ENCODE assay signal across 18 cellular contexts in genomic region chr17:17794382-17794781, GRCh38. TPM values are rescaled to one million over a fixed set of nuclear protein-coding genes. Genes with fewer than 3 reads are reported as not detected.
DNase-seq lines count a peak whose midpoint lies in the region; ATAC-seq, FAIRE-seq and TF ChIP-seq lines count a peak whose summit lies in the region.
"Had no signal": no experiment of that assay in that cellular context is flagged by ENCODE, and none has a peak within 500 bp of the region (broad histone marks: within the 10 kb centered on the region; RNA-seq: fewer than 3 reads in every experiment).

No MANE protein-coding gene starts in this region.

- no peaks in the 10 kb centered on the region for H3K36me3 ChIP-seq in H1 (ENCODE audit: control insufficient read depth in 2 of 4, insufficient read depth in 4 of 4, low read length in 3 of 4)

- no peaks in the 10 kb centered on the region for H3K79me1 ChIP-seq in H1 (ENCODE audit: low read depth, low read length)

- FAIRE-seq in H1 (lab: Jason Lieb, UNC) = no peak

- no peak overlapping the region for H2BK120ac ChIP-seq in H1 (replicated peaks; ENCODE audit: low read depth, low read length)

- H3K4me2 ChIP-seq in H1 (ENCODE audit: insufficient read depth in 1 of 2, low read depth in 2 of 2, low read length in 2 of 2) = no peak overlapping the region

- no peaks in the 10 kb centered on the region for H3K27me3 Mint-ChIP-seq in activated CD4-positive, alpha-beta T cell treated with anti-CD3 and anti-CD28 coated beads, Interleukin-2, amount 10 ng/mL, durations not matched to agents 7 days and 5 days
- no peaks in the 10 kb centered on the region for H3K27me3 Mint-ChIP-seq in T-helper 17 cell
- H3K27me3 Mint-ChIP-seq in activated T-helper 17 cell treated with anti-CD3 and anti-CD28 coated beads, Interleukin-2, amount 50 U/mL, for 72 hours = no peaks in the 10 kb centered on the region

- no peak overlapping the region for H3K23ac ChIP-seq in H1 (ENCODE audit: insufficient read length)

- no peak overlapping the region for H3K4me3 ChIP-seq in H1 (ENCODE audit: extremely low read depth in 1 of 4, insufficient read depth in 2 of 4, low read depth in 3 of 4, low read length in 4 of 4)

- H2BK12ac ChIP-seq in H1 (ENCODE audit: low read depth, low read length) = 0 out of 2 replicates have a peak overlapping the region, but pooled peaks have one; percentile 27

- H3K27ac Mint-ChIP-seq in activated CD4-positive, alpha-beta T cell treated with anti-CD3 and anti-CD28 coated beads, Interleukin-2, amount 10 ng/mL, durations not matched to agents 7 days and 5 days = peak overlapping the region; percentile 46
- H3K27ac Mint-ChIP-seq in T-helper 17 cell = peak overlapping the region; percentile 82
- H3K27ac Mint-ChIP-seq in stimulated activated effector memory CD8-positive, alpha-beta T cell treated with anti-CD3 and anti-CD28 coated beads, Interleukin-12 subunit alpha, Interleukin-12 subunit beta, amount 100 ng/mL, for 72 hours = no peak overlapping the region
- no peak overlapping the region for H3K27ac Mint-ChIP-seq in activated T-helper 17 cell treated with anti-CD3 and anti-CD28 coated beads, Interleukin-2, amount 50 U/mL, for 72 hours
- H3K27ac Mint-ChIP-seq: CD14-positive monocyte had no signal

- no peak for TF ChIP-seq RAD21 in H1 (IDR thresholded peaks at IDR 0.05 in 1 of 2, conservative IDR thresholded peaks at IDR 0.05 in 1 of 2; ENCODE audit: low read depth in 2 of 2, low read length in 2 of 2)

- no peaks in the 10 kb centered on the region for H3K79me2 ChIP-seq in H1 (ENCODE audit: control insufficient read depth in 1 of 2, insufficient read depth in 2 of 2, low read length in 2 of 2)

- 0 out of 2 replicates have a peak overlapping the region, but pooled peaks have one; percentile 39 for H2AK5ac ChIP-seq in H1 (ENCODE audit: low read depth, low read length)

- H3K4me1 ChIP-seq in H1 (replicated peaks in 1 of 4; ENCODE audit: control insufficient read depth in 3 of 4, insufficient read depth in 4 of 4, low read length in 3 of 4) = peaks cover 5 to 31% (median 22%) of the 10 kb centered on the region in 4 experiments

- peaks cover 0 to 28% (median 20%) of the 10 kb centered on the region in 4 experiments; a peak in 6 of 7 replicates for H3K27me3 ChIP-seq in H1 (replicated peaks in 1 of 4; ENCODE audit: control insufficient read depth in 3 of 4, extremely low read depth in 1 of 4, insufficient read depth in 3 of 4, low read length in 3 of 4)

- POLR2A ChIA-PET in activated CD4-positive, alpha-beta T cell treated with anti-CD3 and anti-CD28 coated beads, Interleukin-2, amount 10 ng/mL, durations not matched to agents 7 days and 5 days (lab: Charles Lee) = no interaction called here
- POLR2A ChIA-PET in H1 (lab: Charles Lee; ENCODE audit: partially characterized antibody) = interaction anchor here (0.8 to 3.6 kb wide), 7 partner anchors 9 to 43 kb away, joined by 3 to 20 read pairs (median 4); no protein-coding TSS in a partner anchor

- peaks cover 0 to 6% of the 10 kb centered on the region in 2 experiments for H4K20me1 ChIP-seq in H1 (replicated peaks in 1 of 2; ENCODE audit: control insufficient read depth in 1 of 2, insufficient read depth in 2 of 2, low read length in 2 of 2)

- TF ChIP-seq POLR2A in H1 (IDR thresholded peaks at IDR 0.05; ENCODE audit: control extremely low read depth in 1 of 2, low read depth in 2 of 2, low read length in 2 of 2) = no peak

- H3K4me3 Mint-ChIP-seq in activated CD4-positive, alpha-beta T cell treated with anti-CD3 and anti-CD28 coated beads, Interleukin-2, amount 10 ng/mL, durations not matched to agents 7 days and 5 days = no peak overlapping the region
- H3K4me3 Mint-ChIP-seq in T-helper 17 cell = no peak overlapping the region
- peak overlapping the region; percentile 59 for H3K4me3 Mint-ChIP-seq in stimulated activated effector memory CD8-positive, alpha-beta T cell treated with anti-CD3 and anti-CD28 coated beads, Interleukin-12 subunit alpha, Interleukin-12 subunit beta, amount 100 ng/mL, for 72 hours
- no peak overlapping the region for H3K4me3 Mint-ChIP-seq in activated T-helper 17 cell treated with anti-CD3 and anti-CD28 coated beads, Interleukin-2, amount 50 U/mL, for 72 hours
- H3K4me3 Mint-ChIP-seq: CD14-positive monocyte had no signal

- H3K36me3 Mint-ChIP-seq in activated CD4-positive, alpha-beta T cell treated with anti-CD3 and anti-CD28 coated beads, Interleukin-2, amount 10 ng/mL, durations not matched to agents 7 days and 5 days (ENCODE audit: low read depth) = peaks cover 9% of the 10 kb centered on the region
- H3K36me3 Mint-ChIP-seq in T-helper 17 cell (ENCODE audit: low read depth) = no peaks in the 10 kb centered on the region
- H3K36me3 Mint-ChIP-seq in stimulated activated effector memory CD8-positive, alpha-beta T cell treated with anti-CD3 and anti-CD28 coated beads, Interleukin-12 subunit alpha, Interleukin-12 subunit beta, amount 100 ng/mL, for 72 hours = peaks cover 25% of the 10 kb centered on the region
- peaks cover 5% of the 10 kb centered on the region for H3K36me3 Mint-ChIP-seq in activated T-helper 17 cell treated with anti-CD3 and anti-CD28 coated beads, Interleukin-2, amount 50 U/mL, for 72 hours (ENCODE audit: low read depth)

- no peak overlapping the region for H3K27ac ChIP-seq in H1 (ENCODE audit: low read depth, low read length)

- peaks cover 26% of the 10 kb centered on the region for H3K4me1 Mint-ChIP-seq in activated CD4-positive, alpha-beta T cell treated with anti-CD3 and anti-CD28 coated beads, Interleukin-2, amount 10 ng/mL, durations not matched to agents 7 days and 5 days
- peaks cover 23% of the 10 kb centered on the region for H3K4me1 Mint-ChIP-seq in T-helper 17 cell
- H3K4me1 Mint-ChIP-seq in stimulated activated effector memory CD8-positive, alpha-beta T cell treated with anti-CD3 and anti-CD28 coated beads, Interleukin-12 subunit alpha, Interleukin-12 subunit beta, amount 100 ng/mL, for 72 hours = peaks cover 29% of the 10 kb centered on the region
- H3K4me1 Mint-ChIP-seq in activated T-helper 17 cell treated with anti-CD3 and anti-CD28 coated beads, Interleukin-2, amount 50 U/mL, for 72 hours = peaks cover 17% of the 10 kb centered on the region

- 0 out of 2 replicates have a peak overlapping the region, but pooled peaks have one; percentile 88 for H2BK15ac ChIP-seq in H1 (ENCODE audit: low read length)

- H3K9me3 Mint-ChIP-seq in activated CD4-positive, alpha-beta T cell treated with anti-CD3 and anti-CD28 coated beads, Interleukin-2, amount 10 ng/mL, durations not matched to agents 7 days and 5 days = no peaks in the 10 kb centered on the region
- no peaks in the 10 kb centered on the region for H3K9me3 Mint-ChIP-seq in stimulated activated effector memory CD8-positive, alpha-beta T cell treated with anti-CD3 and anti-CD28 coated beads, Interleukin-12 subunit alpha, Interleukin-12 subunit beta, amount 100 ng/mL, for 72 hours
- no peaks in the 10 kb centered on the region for H3K9me3 Mint-ChIP-seq in activated T-helper 17 cell treated with anti-CD3 and anti-CD28 coated beads, Interleukin-2, amount 50 U/mL, for 72 hours
- H3K9me3 Mint-ChIP-seq: CD14-positive monocyte had no signal

- no peak overlapping the region for H2BK20ac ChIP-seq in H1 (ENCODE audit: low read length)

- H3K18ac ChIP-seq in H1 (ENCODE audit: extremely low read depth, low read length) = no peak overlapping the region

- H3K9ac ChIP-seq in H1 (replicated peaks in 1 of 4; ENCODE audit: extremely low read depth in 1 of 4, low read depth in 3 of 4, low read length in 3 of 4) = no peak overlapping the region

- H3K56ac ChIP-seq in H1 (replicated peaks; ENCODE audit: insufficient read length, low read depth, low read length) = no peak overlapping the region

- no peak overlapping the region for H3K14ac ChIP-seq in H1 (ENCODE audit: insufficient read length)

- no peak for TF ChIP-seq EP300 in H1 (IDR thresholded peaks at IDR 0.05; ENCODE audit: borderline replicate concordance in 1 of 2, low read depth in 2 of 2, low read length in 2 of 2)

- no peak overlapping the region; the same call in 1 of the 2 replicates for H4K8ac ChIP-seq in H1 (ENCODE audit: extremely low read depth, insufficient read depth, low read length)

- H4K5ac ChIP-seq in H1 (ENCODE audit: insufficient read length, low read depth, low read length) = no peak overlapping the region

- CTCF ChIA-PET in activated CD4-positive, alpha-beta T cell treated with anti-CD3 and anti-CD28 coated beads, Interleukin-2, amount 10 ng/mL, durations not matched to agents 7 days and 5 days (lab: Charles Lee) = interaction anchor here (0.7 kb wide), 1 partner anchor 15 kb away, joined by 3 read pairs; no protein-coding TSS in a partner anchor
- CTCF ChIA-PET in H1 (lab: Charles Lee; ENCODE audit: partially characterized antibody) = interaction anchor here (0.8 to 3.4 kb wide), 5 partner anchors 10 to 51 kb away, joined by 3 to 13 read pairs (median 3); no protein-coding TSS in a partner anchor

- ATAC-seq in T-helper 17 cell = no peak
- no peak for ATAC-seq in stimulated activated effector memory CD8-positive, alpha-beta T cell treated with anti-CD3 and anti-CD28 coated beads, Interleukin-12 subunit alpha, Interleukin-12 subunit beta, amount 100 ng/mL, for 72 hours
- ATAC-seq in activated T-helper 17 cell treated with anti-CD3 and anti-CD28 coated beads, Interleukin-2, amount 50 U/mL, for 72 hours (replicated peaks) = no peak

- no peak overlapping the region for H3K4ac ChIP-seq in H1 (replicated peaks; ENCODE audit: insufficient read length, low read depth, low read length)

- no peak overlapping the region for H2BK5ac ChIP-seq in H1 (ENCODE audit: low read depth, low read length)

- WGBS in H1 (ENCODE audit: extremely low coverage in 1 of 2, insufficient coverage in 1 of 2, insufficient read length in 1 of 2, insufficient replicate concordance in 2 of 2, low coverage in 1 of 2, low lambda C conversion rate in 2 of 2, missing lambda C conversion rate in 1 of 2), 2 experiments = 89% methylated on average over 31 of the region's 31 CpGs; no CpG with 5 or more reads in 1 of the 2 experiments

- DNase-seq in activated CD4-positive, alpha-beta T cell treated with anti-CD3 and anti-CD28 coated beads, Interleukin-2, amount 10 ng/mL, durations not matched to agents 7 days and 5 days = no peak
- DNase-seq in activated CD4-positive, alpha-beta T cell treated with anti-CD3 and anti-CD28 coated beads, Interleukin-2, amount 50 U/mL, for 48 hours = no peak
- DNase-seq in T-helper 17 cell (no peak), H1 (ENCODE audit: low read depth in 1 of 2, low spot score in 2 of 2) (no peak), NCI-H128 (lab: John Stamatoyannopoulos, UW; ENCODE audit: unreplicated experiment) (no peak)
- DNase-seq in stimulated activated effector memory CD8-positive, alpha-beta T cell treated with anti-CD3 and anti-CD28 coated beads, Interleukin-12 subunit alpha, Interleukin-12 subunit beta, amount 100 ng/mL, for 72 hours (ENCODE audit: low spot score in 2 of 2) = no peak
- no peak for DNase-seq in central memory CD4-positive, alpha-beta T cell
- DNase-seq: 8988T, DMS79 treated with DMSO at 0.1 percent for 48 hours, KBM-7, MV-4-11, NCI-H1417 treated with DMSO at 0.1 percent for 48 hours, NCI-H187 treated with DMSO at 0.1 percent for 48 hours, NCI-H226, NCI-H524, NCI-H82 had no signal

- no peak overlapping the region for H2AFZ ChIP-seq in H1 (ENCODE audit: low read length)

- H3K9me3 ChIP-seq in T-helper 17 cell (ENCODE audit: control insufficient read depth, low read length, poor library complexity, severe bottlenecking) (no peaks in the 10 kb centered on the region), H1 (ENCODE audit: insufficient read depth in 2 of 2, low read depth in 1 of 2, low read length in 1 of 2) (no peaks in the 10 kb centered on the region)

- H3K23me2 ChIP-seq in H1 (ENCODE audit: low read depth, low read length) = peaks cover 3% of the 10 kb centered on the region; the same call in 1 of the 2 replicates

- no peak for TF ChIP-seq CTCF in H1 (IDR thresholded peaks at IDR 0.05; ENCODE audit: control extremely low read depth in 1 of 3, insufficient read depth in 1 of 3, low read depth in 1 of 3, low read length in 3 of 3)

- H4K91ac ChIP-seq in H1 (replicated peaks; ENCODE audit: insufficient read length, low read length) = no peak overlapping the region

RNA-seq across cellular contexts. Expression of gene SREBF1, which starts 42.4 kb away (rescaled TPM):
- 100 to 1,000 TPM; 175 to 176 TPM for total RNA-seq in activated CD4-positive, alpha-beta T cell treated with anti-CD3 and anti-CD28 coated beads, Interleukin-2, amount 10 ng/mL, durations not matched to agents 7 days and 5 days
- total RNA-seq in T-helper 17 cell = 100 to 1,000 TPM; 198 to 241 TPM
- 69.9 and 70.8 TPM in 2 replicates for total RNA-seq in H1 (2021; fragmentation: NEBNext Ultra II Directional; extraction: Animal tissue kit (Norgen Biotek cat#: 25700))
- polyA plus RNA-seq in H1 (2011; rRNA removed) = 28.6 and 64.6 TPM in 2 replicates
- polyA plus RNA-seq in H1 (2011; cell fraction: cytosol; rRNA removed) = 34.1 TPM
- 270 TPM for polyA plus RNA-seq in H1 (2011; cell fraction: nucleus; rRNA removed)
- polyA plus RNA-seq in H1 (2012, experiment 1 of 2) = 45.2 to 64.7 TPM (median 53.7 TPM) in 4 replicates
- polyA plus RNA-seq in H1 (2012, experiment 2 of 2) = 36.4 TPM
- 88.4 TPM for polyA plus RNA-seq in H1 (2013, experiment 1 of 2)
- polyA plus RNA-seq in H1 (2013, experiment 2 of 2) = 76.5 TPM
- polyA minus RNA-seq in H1 (2011; rRNA and poly(A)+ RNA removed) = 21.0 and 35.5 TPM in 2 replicates
- polyA minus RNA-seq in H1 (2011; cell fraction: cytosol; rRNA and poly(A)+ RNA removed) = 60.1 TPM
- polyA minus RNA-seq in H1 (2011; cell fraction: nucleus; rRNA and poly(A)+ RNA removed) = 90.1 TPM
- 10 to 100 TPM; 65.5 to 74.1 TPM for total RNA-seq in activated T-helper 17 cell treated with anti-CD3 and anti-CD28 coated beads, Interleukin-2, amount 50 U/mL, for 72 hours

Comparison
In these comparisons a context has a peak if more than half of its experiments do, and no peak if none do; other contexts are left out.
1. H3K27ac Mint-ChIP-seq: peak in activated CD4-positive, alpha-beta T cell treated with anti-CD3 and anti-CD28 coated beads, Interleukin-2, amount 10 ng/mL, durations not matched to agents 7 days and 5 days (single experiment) and T-helper 17 cell (single experiment); none in stimulated activated effector memory CD8-positive, alpha-beta T cell treated with anti-CD3 and anti-CD28 coated beads, Interleukin-12 subunit alpha, Interleukin-12 subunit beta, amount 100 ng/mL, for 72 hours (single experiment) and activated T-helper 17 cell treated with anti-CD3 and anti-CD28 coated beads, Interleukin-2, amount 50 U/mL, for 72 hours (single experiment).